In genomic region chr19:55241935-55242464, GRCh38 we compare ENCODE assay signal across 13 cellular contexts. TPM values are rescaled to one million over a fixed set of nuclear protein-coding genes. Genes with fewer than 3 reads are reported as not detected.
DNase-seq lines count a peak whose midpoint lies in the region; ATAC-seq and TF ChIP-seq lines count a peak whose summit lies in the region.
"Had no signal": no experiment of that assay in that cellular context is flagged by ENCODE, and none has a peak within 500 bp of the region (broad histone marks: within the 10 kb centered on the region; RNA-seq: fewer than 3 reads in every experiment).

No MANE protein-coding gene starts in this region.

- H3K27me3 Mint-ChIP-seq in chondrocyte (ENCODE audit: low read depth) = no peaks in the 10 kb centered on the region
- H3K27me3 Mint-ChIP-seq: B cell; CD4-positive, alpha-beta T cell; IgD-negative memory B cell had no signal

- no peak overlapping the region for H3K4me3 Mint-ChIP-seq in chondrocyte (ENCODE audit: unreplicated experiment)
- no peak overlapping the region for H3K4me3 Mint-ChIP-seq in stimulated activated effector memory CD8-positive, alpha-beta T cell treated with anti-CD3 and anti-CD28 coated beads, Interleukin-12 subunit alpha, Interleukin-12 subunit beta, amount 100 ng/mL, for 72 hours
- H3K4me3 Mint-ChIP-seq: B cell; CD4-positive, alpha-beta T cell; GM23338; H9; IgD-negative memory B cell had no signal

- no peak overlapping the region for H3K27ac Mint-ChIP-seq in chondrocyte (ENCODE audit: unreplicated experiment)
- H3K27ac Mint-ChIP-seq in stimulated activated effector memory CD8-positive, alpha-beta T cell treated with anti-CD3 and anti-CD28 coated beads, Interleukin-12 subunit alpha, Interleukin-12 subunit beta, amount 100 ng/mL, for 72 hours = no peak overlapping the region
- H3K27ac Mint-ChIP-seq: B cell; CD4-positive, alpha-beta T cell; GM23338; IgD-negative memory B cell had no signal

- ATAC-seq in stimulated activated effector memory CD8-positive, alpha-beta T cell treated with anti-CD3 and anti-CD28 coated beads, Interleukin-12 subunit alpha, Interleukin-12 subunit beta, amount 100 ng/mL, for 72 hours = peak; percentile 5
- ATAC-seq in GM19035 (IDR thresholded peaks at IDR 0.05; ENCODE audit: unreplicated experiment) = no peak
- ATAC-seq: GM23338 had no signal

- H3K4me1 Mint-ChIP-seq in chondrocyte (ENCODE audit: low read depth) = no peaks in the 10 kb centered on the region
- H3K4me1 Mint-ChIP-seq in stimulated activated effector memory CD8-positive, alpha-beta T cell treated with anti-CD3 and anti-CD28 coated beads, Interleukin-12 subunit alpha, Interleukin-12 subunit beta, amount 100 ng/mL, for 72 hours = peaks cover 13% of the 10 kb centered on the region
- H3K4me1 Mint-ChIP-seq: GM23338, H9 had no signal

- peak overlapping the region; percentile 23 for H3K27ac ChIP-seq in RWPE1

- TF ChIP-seq CTCF in RWPE1 (conservative IDR thresholded peaks at IDR 0.05; ENCODE audit: low read depth) = no peak
- TF ChIP-seq CTCF in chondrocyte (IDR thresholded peaks at IDR 0.05) = no peak

- CTCF ChIA-PET in RWPE1 (lab: Yijun Ruan, JAX) = no interaction called here

- DNase-seq in RWPE1 (ENCODE audit: low spot score) = no peak
- DNase-seq in chondrocyte (ENCODE audit: low spot score) = peak; percentile 80
- DNase-seq in stimulated activated effector memory CD8-positive, alpha-beta T cell treated with anti-CD3 and anti-CD28 coated beads, Interleukin-12 subunit alpha, Interleukin-12 subunit beta, amount 100 ng/mL, for 72 hours (ENCODE audit: low spot score in 2 of 2) = no peak
- no peak for DNase-seq in kidney tubule cell (ENCODE audit: low spot score)
- DNase-seq: C1 segment of cervical spinal cord; Calu3; CD4-positive, alpha-beta T cell; DMS 273 treated with DMSO at 0.1 percent for 48 hours; H9 had no signal

- no peaks in the 10 kb centered on the region for H3K9me3 Mint-ChIP-seq in chondrocyte (ENCODE audit: low read depth)
- H3K9me3 Mint-ChIP-seq in stimulated activated effector memory CD8-positive, alpha-beta T cell treated with anti-CD3 and anti-CD28 coated beads, Interleukin-12 subunit alpha, Interleukin-12 subunit beta, amount 100 ng/mL, for 72 hours = no peaks in the 10 kb centered on the region
- H3K9me3 Mint-ChIP-seq: CD4-positive, alpha-beta T cell; GM23338; H9; IgD-negative memory B cell had no signal

- peaks cover 28% of the 10 kb centered on the region for H3K36me3 Mint-ChIP-seq in chondrocyte (ENCODE audit: low read depth)
- H3K36me3 Mint-ChIP-seq in stimulated activated effector memory CD8-positive, alpha-beta T cell treated with anti-CD3 and anti-CD28 coated beads, Interleukin-12 subunit alpha, Interleukin-12 subunit beta, amount 100 ng/mL, for 72 hours = peaks cover 97% of the 10 kb centered on the region

- POLR2A ChIA-PET in RWPE1 (lab: Yijun Ruan, JAX; ENCODE audit: low non-redundant PET) = interaction anchor here (0.5 kb wide), 1 partner anchor 235 kb away, joined by 3 read pairs; no protein-coding TSS in a partner anchor

RNA-seq across cellular contexts. Expression of gene TMEM86B, which starts 13.4 kb away (rescaled TPM):
- total RNA-seq in chondrocyte = 1.4 to 1.5 TPM (median 1.4 TPM) in 3 replicates

RNA-seq across cellular contexts. Expression of gene PPP6R1, which starts 16.8 kb away (rescaled TPM):
- total RNA-seq in chondrocyte = 47.6 to 58.4 TPM (median 49.9 TPM) in 3 replicates

RNA-seq across cellular contexts. Expression of gene PTPRH, which starts 32.7 kb away (rescaled TPM):
- total RNA-seq in chondrocyte = 0.42 to 0.54 TPM in 2 of 3 replicates, not detected in the other
- total RNA-seq: B cell; CD4-positive, alpha-beta T cell had no signal

RNA-seq across cellular contexts. Expression of gene HSPBP1, which starts 37.9 kb away (rescaled TPM):
- 22.7 to 30.3 TPM (median 24.2 TPM) in 3 replicates for total RNA-seq in chondrocyte

RNA-seq across cellular contexts. Expression of gene BRSK1, which starts 41.8 kb away (rescaled TPM):
- total RNA-seq in chondrocyte = 14.0 to 15.9 TPM (median 15.3 TPM) in 3 replicates
